8 cellular contexts compared by ENCODE assay signal in genomic region chr6:135936606-135937005, GRCh38.
DNase-seq lines count a peak whose midpoint lies in the region; ATAC-seq and TF ChIP-seq lines count a peak whose summit lies in the region.
"Had no signal": no experiment of that assay in that cellular context is flagged by ENCODE, and none has a peak within 500 bp of the region (broad histone marks: within the 10 kb centered on the region; RNA-seq: fewer than 3 reads in every experiment).

No MANE protein-coding gene starts in this region.

- 28 to 33% methylated on average over 1 of the region's 1 CpG for WGBS in esophagus squamous epithelium, 2 donors

- TF ChIP-seq POLR2A in esophagus squamous epithelium (IDR thresholded peaks at IDR 0.05), result no peak

- H3K4me1 ChIP-seq in stomach smooth muscle (ENCODE audit: control insufficient read depth, insufficient read depth, low read length) (peaks cover 7% of the 10 kb centered on the region), esophagus squamous epithelium (peaks cover 0 to 16% (median 4%) of the 10 kb centered on the region in 3 donors)
- H3K4me1 ChIP-seq: colonic mucosa had no signal

- no peaks in the 10 kb centered on the region for H3K36me3 ChIP-seq in stomach smooth muscle (ENCODE audit: control insufficient read depth in 2 of 2, insufficient read depth in 2 of 2, low read length in 2 of 2)
- H3K36me3 ChIP-seq in esophagus squamous epithelium, result no peaks in the 10 kb centered on the region
- H3K36me3 ChIP-seq: colonic mucosa had no signal

- no peak overlapping the region for H3K4me3 ChIP-seq in stomach smooth muscle (ENCODE audit: low read length in 2 of 2)
- no peak overlapping the region for H3K4me3 ChIP-seq in esophagus squamous epithelium
- H3K4me3 ChIP-seq: colonic mucosa had no signal

- no peak overlapping the region for H3K9ac ChIP-seq in stomach smooth muscle (ENCODE audit: low read length in 2 of 2)

- ATAC-seq in GM19467 (IDR thresholded peaks at IDR 0.05; ENCODE audit: unreplicated experiment) (no peak), HG03342 (IDR thresholded peaks at IDR 0.05; ENCODE audit: unreplicated experiment) (no peak)

- H3K27me3 ChIP-seq in stomach smooth muscle (ENCODE audit: control insufficient read depth in 1 of 2, insufficient read depth in 2 of 2, low read length in 2 of 2), result no peaks in the 10 kb centered on the region
- no peaks in the 10 kb centered on the region for H3K27me3 ChIP-seq in esophagus squamous epithelium
- H3K27me3 ChIP-seq: colonic mucosa had no signal

- DNase-seq in GM04503 (ENCODE audit: low read depth), result peak; percentile 71
- DNase-seq in RPMI7951 (ENCODE audit: low read depth), result peak; percentile 92
- peak; percentile 98 for DNase-seq in fibroblast of peridontal ligament (ENCODE audit: extremely low read depth)
- DNase-seq in esophagus squamous epithelium (lab: John Stamatoyannopoulos, UW), result no peak
- DNase-seq: colonic mucosa had no signal

- TF ChIP-seq CTCF in esophagus squamous epithelium (IDR thresholded peaks at IDR 0.05), result no peak

- H3K27ac ChIP-seq in stomach smooth muscle (ENCODE audit: low read length) (peak overlapping the region; percentile 20), esophagus squamous epithelium (no peak overlapping the region)
- H3K27ac ChIP-seq: colonic mucosa had no signal

- no peaks in the 10 kb centered on the region for H3K9me3 ChIP-seq in stomach smooth muscle (ENCODE audit: control insufficient read depth in 2 of 2, low read length in 2 of 2)
- H3K9me3 ChIP-seq in esophagus squamous epithelium, result no peaks in the 10 kb centered on the region
- H3K9me3 ChIP-seq: colonic mucosa had no signal

- intact Hi-C loops in esophagus squamous epithelium (cut with DNase I), result no loop called here
